27 cellular contexts compared by ENCODE assay signal in the genomic region with DNA sequence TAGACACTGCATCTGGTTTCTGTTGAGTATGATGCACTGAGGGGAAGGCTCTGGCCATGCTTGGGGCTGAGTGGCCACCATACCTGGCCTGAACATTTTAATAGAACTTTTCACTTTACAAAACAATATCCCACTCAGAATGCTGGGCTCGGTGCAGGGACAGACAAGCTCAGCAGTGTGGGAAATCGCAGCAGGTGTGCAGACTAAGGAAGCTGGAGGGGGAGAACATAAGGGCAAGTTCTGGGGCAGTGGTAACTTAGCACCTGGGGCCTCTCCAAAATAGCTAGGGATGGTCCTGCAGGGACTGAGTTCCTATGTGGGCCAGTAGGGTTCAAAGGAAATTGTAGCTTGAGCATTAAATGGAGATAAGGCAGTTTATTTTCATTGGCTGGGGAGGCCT.
DNase-seq lines count a peak whose midpoint lies in the region; ATAC-seq, FAIRE-seq and TF ChIP-seq lines count a peak whose summit lies in the region.
"Had no signal": no experiment of that assay in that cellular context is flagged by ENCODE, and none has a peak within 500 bp of the region (broad histone marks: within the 10 kb centered on the region; RNA-seq: fewer than 3 reads in every experiment).

No MANE protein-coding gene starts in this region.

- H3K4me1 ChIP-seq in A549 (peaks cover 20% of the 10 kb centered on the region), pancreas (peaks cover 0 to 12% (median 6%) of the 10 kb centered on the region in 3 donors)
- H3K4me1 ChIP-seq: BE2C had no signal

- ATAC-seq in A549 = no peak
- no peak for ATAC-seq in left lobe of liver
- ATAC-seq in pancreas = peak in 3 of 4 donors; percentile 28 to 77 (median 61)
- ATAC-seq in GM21717 (IDR thresholded peaks at IDR 0.05; ENCODE audit: unreplicated experiment) = no peak
- no peak for ATAC-seq in HG03196 (IDR thresholded peaks at IDR 0.05; ENCODE audit: unreplicated experiment)

- H3K4me2 ChIP-seq in A549 = no peak overlapping the region
- H3K4me2 ChIP-seq: BLaER1 treated with 17β-estradiol and CSF1 and Interleukin-3, amounts not matched to agents 10 nM and 100 nM had no signal

- FAIRE-seq in A549 (lab: Jason Lieb, UNC) (no peak), pancreas (lab: Jason Lieb, UNC) (no peak)
- FAIRE-seq: A204.1, D721Med, GM12891, GM18507 had no signal

- CTCF ChIA-PET in A549 (lab: Yijun Ruan, JAX) = interaction anchor here (0.9 to 1.3 kb wide), 2 partner anchors 12 to 67 kb away, joined by 3 to 6 read pairs; no protein-coding TSS in a partner anchor

- 79% methylated on average over 2 of the region's 2 CpGs for WGBS in A549 (ENCODE audit: missing lambda C conversion rate)
- whole genome bisulfite sequencing in pancreas, 2 donors = 39 to 42% methylated on average over 2 of the region's 2 CpGs

- intact Hi-C loops in pancreas (cut with DNase I) = no loop called here

- peaks cover 51% of the 10 kb centered on the region for H3K4me1 Mint-ChIP-seq in chondrocyte (ENCODE audit: low read depth)
- H3K4me1 Mint-ChIP-seq: CD8-positive, alpha-beta memory T cell had no signal

- no peaks in the 10 kb centered on the region for H3K27me3 Mint-ChIP-seq in chondrocyte (ENCODE audit: low read depth)
- H3K27me3 Mint-ChIP-seq: CD4-positive, alpha-beta T cell had no signal

- TF ChIP-seq CTCF in A549 (IDR thresholded peaks at IDR 0.05) (no peak), chondrocyte (IDR thresholded peaks at IDR 0.05) (no peak), pancreas (IDR thresholded peaks at IDR 0.05) (no peak)

- peaks cover 3% of the 10 kb centered on the region for H3K9me3 Mint-ChIP-seq in chondrocyte (ENCODE audit: low read depth)
- H3K9me3 Mint-ChIP-seq: CD4-positive, alpha-beta T cell; CD8-positive, alpha-beta memory T cell had no signal

- H3K27ac Mint-ChIP-seq in chondrocyte (ENCODE audit: unreplicated experiment) = peak overlapping the region; percentile 71
- H3K27ac Mint-ChIP-seq: CD14-positive monocyte; CD4-positive, alpha-beta T cell; CD8-positive, alpha-beta memory T cell had no signal

- H3K9me3 ChIP-seq in A549 = no peaks in the 10 kb centered on the region
- no peaks in the 10 kb centered on the region for H3K9me3 ChIP-seq in pancreas
- H3K9me3 ChIP-seq: BE2C had no signal

- POLR2A ChIA-PET in A549 (lab: Yijun Ruan, JAX) = no interaction called here

- no peaks in the 10 kb centered on the region for H3K27me3 ChIP-seq in pancreas
- H3K27me3 ChIP-seq: BE2C; BLaER1 treated with 17β-estradiol and CSF1 and Interleukin-3, amounts not matched to agents 10 nM and 100 nM had no signal

- DNase-seq in A549 (ENCODE audit: low read depth in 1 of 2, low spot score in 1 of 2) = no peak
- no peak for DNase-seq in chondrocyte (ENCODE audit: low spot score)
- DNase-seq in left lobe of liver (ENCODE audit: low spot score) = peak; percentile 8
- DNase-seq in pancreas = peak in 1 of 6 donors; percentile 36
- no peak for DNase-seq in NCI-H226
- no peak for DNase-seq in GF-D8 (lab: John Stamatoyannopoulos, UW)
- DNase-seq: ACHN; AML-193; BE2C; CD4-positive, alpha-beta T cell; CD8-positive, alpha-beta memory T cell; DMS 273 treated with DMSO at 0.1 percent for 48 hours; DMS79; EL; GDM1; GOT3; H7; HCEC 1CT had no signal

- no peaks in the 10 kb centered on the region for H3K36me3 Mint-ChIP-seq in chondrocyte (ENCODE audit: low read depth)
- H3K36me3 Mint-ChIP-seq: CD14-positive monocyte; CD8-positive, alpha-beta memory T cell had no signal

- H3K36me3 ChIP-seq in pancreas = no peaks in the 10 kb centered on the region
- H3K36me3 ChIP-seq: BE2C; BLaER1 treated with 17β-estradiol and CSF1 and Interleukin-3, amounts not matched to agents 10 nM and 100 nM had no signal

- no peak for TF ChIP-seq RAD21 in A549 (conservative IDR thresholded peaks at IDR 0.05 in 1 of 2, IDR thresholded peaks at IDR 0.05 in 1 of 2)

- no peak for TF ChIP-seq EP300 in A549 (IDR thresholded peaks at IDR 0.05)

- no peak overlapping the region for H3K4me3 ChIP-seq in A549
- H3K4me3 ChIP-seq in pancreas = no peak overlapping the region
- H3K4me3 ChIP-seq: BLaER1 treated with 17β-estradiol and CSF1 and Interleukin-3, amounts not matched to agents 10 nM and 100 nM had no signal

- H3K4me3 Mint-ChIP-seq in chondrocyte (ENCODE audit: unreplicated experiment) = no peak overlapping the region
- H3K4me3 Mint-ChIP-seq: CD14-positive monocyte; CD4-positive, alpha-beta T cell; CD8-positive, alpha-beta memory T cell had no signal

- no peak for TF ChIP-seq POLR2A in A549 (IDR thresholded peaks at IDR 0.05; ENCODE audit: low read length)

- peak overlapping the region; percentile 9 to 19; a peak in 3 of 6 replicates for H3K27ac ChIP-seq in A549
- H3K27ac ChIP-seq in pancreas = no peak overlapping the region
- H3K27ac ChIP-seq: 22Rv1; BLaER1 treated with 17β-estradiol and CSF1 and Interleukin-3, amounts not matched to agents 10 nM and 100 nM had no signal

TF ChIP-seq in A549, 52 proteins besides CTCF, POLR2A, EP300 and RAD21:
- TF ChIP-seq BHLHE40 (IDR thresholded peaks at IDR 0.05; ENCODE audit: low read depth, low read length) (no peak), FOSL2 (IDR thresholded peaks at IDR 0.05) (no peak), FOSL2 (CRISPR knock-in tag; IDR thresholded peaks at IDR 0.05) (no peak), JUNB (IDR thresholded peaks at IDR 0.05) (no peak), ZFP36 (IDR thresholded peaks at IDR 0.05; ENCODE audit: borderline replicate concordance, partially characterized antibody) (no peak)
- TF ChIP-seq, protein P1, sequence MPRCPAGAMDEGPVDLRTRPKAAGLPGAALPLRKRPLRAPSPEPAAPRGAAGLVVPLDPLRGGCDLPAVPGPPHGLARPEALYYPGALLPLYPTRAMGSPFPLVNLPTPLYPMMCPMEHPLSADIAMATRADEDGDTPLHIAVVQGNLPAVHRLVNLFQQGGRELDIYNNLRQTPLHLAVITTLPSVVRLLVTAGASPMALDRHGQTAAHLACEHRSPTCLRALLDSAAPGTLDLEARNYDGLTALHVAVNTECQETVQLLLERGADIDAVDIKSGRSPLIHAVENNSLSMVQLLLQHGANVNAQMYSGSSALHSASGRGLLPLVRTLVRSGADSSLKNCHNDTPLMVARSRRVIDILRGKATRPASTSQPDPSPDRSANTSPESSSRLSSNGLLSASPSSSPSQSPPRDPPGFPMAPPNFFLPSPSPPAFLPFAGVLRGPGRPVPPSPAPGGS (IDR thresholded peaks at IDR 0.05) = no peak

Comparison
In these comparisons a context has a peak if more than half of its experiments do, and no peak if none do; other contexts are left out.
1. ATAC-seq: peak in pancreas (3 of 4); none in A549 (0 of 2), left lobe of liver (single experiment), GM21717 (single experiment) and HG03196 (single experiment).
2. H3K27ac ChIP-seq: peak in A549 (2 of 2); none in pancreas (0 of 4).